29 cellular contexts compared by ENCODE assay signal in genomic region chr21:40926238-40926637, GRCh38.
"Had no signal": no experiment of that assay in that cellular context is flagged by ENCODE, and none has a peak within 500 bp of the region (broad histone marks: within the 10 kb centered on the region; RNA-seq: fewer than 3 reads in every experiment).

No MANE protein-coding gene starts in this region.

- H3K27ac Mint-ChIP-seq: dendritic cell treated with granulocyte-macrophage colony-stimulating factor and Interleukin-4, amounts not matched to agents 40 ng/mL and 50 ng/mL, for 4 days; effector memory CD8-positive, alpha-beta T cell; endodermal cell had no signal

- H3K9me3 ChIP-seq: colonic mucosa, gastrocnemius medialis had no signal

- H3K4me3 Mint-ChIP-seq: dendritic cell treated with granulocyte-macrophage colony-stimulating factor and Interleukin-4, amounts not matched to agents 40 ng/mL and 50 ng/mL, for 4 days; effector memory CD8-positive, alpha-beta T cell; endodermal cell had no signal

- H3K4me1 ChIP-seq: colonic mucosa, esophagus muscularis mucosa, gastrocnemius medialis, gastroesophageal sphincter, heart left ventricle, heart right ventricle had no signal

- H3K27me3 ChIP-seq: colonic mucosa, dorsolateral prefrontal cortex, esophagus squamous epithelium, foreskin keratinocyte, gastrocnemius medialis, heart left ventricle, heart right ventricle had no signal

- H3K36me3 ChIP-seq: colonic mucosa, esophagus muscularis mucosa, esophagus squamous epithelium, gastrocnemius medialis, gastroesophageal sphincter, heart left ventricle, heart right ventricle had no signal

- H3K27ac ChIP-seq: colonic mucosa, coronary artery, dorsolateral prefrontal cortex, epithelial cell of prostate, esophagus muscularis mucosa, esophagus squamous epithelium, foreskin keratinocyte, gastrocnemius medialis, gastroesophageal sphincter, heart left ventricle, heart right ventricle had no signal

- FAIRE-seq: colon, endometrium, endothelial cell of umbilical vein, frontal cortex had no signal

- H3K27me3 Mint-ChIP-seq: dendritic cell treated with granulocyte-macrophage colony-stimulating factor and Interleukin-4, amounts not matched to agents 40 ng/mL and 50 ng/mL, for 4 days; effector memory CD8-positive, alpha-beta T cell had no signal

- H3K4me3 ChIP-seq: colonic mucosa, coronary artery, dorsolateral prefrontal cortex, esophagus muscularis mucosa, esophagus squamous epithelium, gastrocnemius medialis, gastroesophageal sphincter, heart left ventricle, heart right ventricle had no signal

- DNase-seq: colonic mucosa; cortex of kidney; dermis blood vessel endothelial cell; dorsolateral prefrontal cortex; effector CD4-positive, alpha-beta T cell; effector CD8-positive, alpha-beta T cell; effector memory CD4-positive, alpha-beta T cell; effector memory CD8-positive, alpha-beta T cell; endodermal cell; erythroblast; esophagus squamous epithelium; foreskin fibroblast; foreskin keratinocyte; foreskin melanocyte; gastrocnemius medialis; glutamatergic neuron; head of caudate nucleus; heart left ventricle; heart right ventricle had no signal

- ATAC-seq: effector memory CD8-positive, alpha-beta T cell; esophagus mucosa; foreskin keratinocyte; gastrocnemius medialis; gastroesophageal sphincter; heart left ventricle; heart right ventricle had no signal
